8 cellular contexts compared by ENCODE assay signal in the genomic region with DNA sequence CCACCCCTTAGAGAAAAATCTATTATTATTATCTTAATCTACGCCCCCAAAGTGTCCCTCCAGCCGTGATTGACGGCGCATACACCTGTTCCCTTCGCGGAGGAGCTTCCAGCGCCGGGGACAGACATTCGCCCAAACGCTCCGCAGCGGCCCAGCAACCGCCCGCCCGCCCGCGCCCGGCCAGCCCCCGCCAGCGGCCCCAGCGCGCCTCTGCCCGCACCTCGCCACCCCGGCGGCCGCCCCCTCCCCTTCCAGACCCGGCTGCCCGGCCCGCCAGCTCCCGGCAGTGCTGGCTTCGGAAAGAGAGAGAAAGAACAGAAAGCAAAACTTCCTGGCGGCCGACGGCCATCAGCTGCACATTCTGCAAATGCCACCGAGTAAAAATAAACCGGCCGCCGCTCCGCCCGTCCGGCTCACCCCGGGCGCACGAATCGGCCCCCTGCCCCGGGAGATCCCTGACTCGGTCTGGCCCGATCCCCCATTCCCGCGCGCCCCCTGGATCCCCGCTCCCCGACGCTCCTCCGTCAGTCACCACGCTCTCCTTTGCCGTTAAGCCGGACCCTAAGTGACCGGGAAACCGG. TPM values are rescaled to one million over a fixed set of nuclear protein-coding genes. Genes with fewer than 3 reads are reported as not detected.
DNase-seq lines count a peak whose midpoint lies in the region; ATAC-seq, FAIRE-seq and TF ChIP-seq lines count a peak whose summit lies in the region.

No MANE protein-coding gene starts in this region.

- peaks cover 10 to 44% (median 32%) of the 10 kb centered on the region in 5 donors for H3K27me3 ChIP-seq in subcutaneous abdominal adipose tissue (ENCODE audit: control insufficient read depth in 5 of 5, insufficient read depth in 4 of 5, low read length in 5 of 5)

- no peaks in the 10 kb centered on the region for H3K36me3 Mint-ChIP-seq in activated T-cell treated with anti-CD3 and anti-CD28 coated beads, Interleukin-2, amount 50 U/mL, for 24 hours (ENCODE audit: low read depth)
- H3K36me3 Mint-ChIP-seq in activated T-helper 2 cell treated with anti-CD3 and anti-CD28 coated beads, Interferon-gamma antibody, Interleukin-2, Interleukin-4, amounts not matched to agents 10 μg/mL and 5 μg/mL and 100 μg/mL, durations not matched to agents 14 hours and 24 hours and 36 hours (ENCODE audit: low read depth), result no peaks in the 10 kb centered on the region

- peak overlapping the region; percentile 68 for H3K4me3 Mint-ChIP-seq in activated T-cell treated with anti-CD3 and anti-CD28 coated beads, Interleukin-2, amount 50 U/mL, for 24 hours
- peak overlapping the region; percentile 75 for H3K4me3 Mint-ChIP-seq in activated T-helper 2 cell treated with anti-CD3 and anti-CD28 coated beads, Interferon-gamma antibody, Interleukin-2, Interleukin-4, amounts not matched to agents 10 μg/mL and 5 μg/mL and 100 μg/mL, durations not matched to agents 14 hours and 24 hours and 36 hours (ENCODE audit: low read depth)

- H3K4me3 ChIP-seq in kidney (ENCODE audit: low read length in 2 of 2) (peak overlapping the region; percentile 42 to 64), subcutaneous abdominal adipose tissue (ENCODE audit: low read depth in 1 of 5, low read length in 5 of 5) (peak overlapping the region in 4 of 5 donors; percentile 49 to 63 (median 52))

- peak; percentile 38 for DNase-seq in activated T-cell treated with anti-CD3 and anti-CD28 coated beads, Interleukin-2, amount 50 U/mL, for 24 hours
- no peak for DNase-seq in activated T-cell treated with anti-CD3 and anti-CD28 coated beads, Interleukin-2, amount 50 U/mL, for 1 hour
- no peak for DNase-seq in activated T-helper 2 cell treated with anti-CD3 and anti-CD28 coated beads, Interferon-gamma antibody, Interleukin-2, Interleukin-4, amounts not matched to agents 10 μg/mL and 5 μg/mL and 100 μg/mL, durations not matched to agents 14 hours and 24 hours and 36 hours (ENCODE audit: low spot score)
- DNase-seq in kidney, result no peak
- no peak for DNase-seq in HTR-8/SVneo (ENCODE audit: insufficient read length, low spot score)
- DNase-seq in activated effector memory CD4-positive, alpha-beta T cell treated with anti-CD3 and anti-CD28 coated beads, Interleukin-2, amount 50 U/mL, for 16 hours, result no peak

- FAIRE-seq in kidney (lab: Jason Lieb, UNC), result no peak
- FAIRE-seq in HTR-8/SVneo (lab: Jason Lieb, UNC), result no peak

- H3K27ac ChIP-seq in kidney (ENCODE audit: low read depth in 2 of 2, low read length in 2 of 2) (peak overlapping the region; percentile 73 to 91), subcutaneous abdominal adipose tissue (ENCODE audit: low read depth, low read length) (no peak overlapping the region)

- H3K9ac ChIP-seq in kidney (ENCODE audit: low read length in 2 of 2) (peak overlapping the region; percentile 48 to 65), subcutaneous abdominal adipose tissue (ENCODE audit: low read length in 5 of 5) (no peak overlapping the region)

- intact Hi-C loops in activated T-helper 2 cell treated with anti-CD3 and anti-CD28 coated beads, Interferon-gamma antibody, Interleukin-2, Interleukin-4, amounts not matched to agents 10 μg/mL and 5 μg/mL and 100 μg/mL, durations not matched to agents 14 hours and 24 hours and 36 hours (cut with micrococcal nuclease), result loop anchor here (5.0 to 10.0 kb wide), 4 partner anchors 72 to 280 kb away; no protein-coding TSS in a partner anchor
- intact Hi-C loops in kidney (cut with DNase I), result no loop called here

- no peaks in the 10 kb centered on the region for H3K9me3 Mint-ChIP-seq in activated T-cell treated with anti-CD3 and anti-CD28 coated beads, Interleukin-2, amount 50 U/mL, for 24 hours
- no peaks in the 10 kb centered on the region for H3K9me3 Mint-ChIP-seq in activated T-helper 2 cell treated with anti-CD3 and anti-CD28 coated beads, Interferon-gamma antibody, Interleukin-2, Interleukin-4, amounts not matched to agents 10 μg/mL and 5 μg/mL and 100 μg/mL, durations not matched to agents 14 hours and 24 hours and 36 hours

- no peak for TF ChIP-seq CTCF in kidney (IDR thresholded peaks at IDR 0.05; ENCODE audit: borderline replicate concordance, extremely low read depth, insufficient read depth)

- no peak overlapping the region for H3K27ac Mint-ChIP-seq in activated T-cell treated with anti-CD3 and anti-CD28 coated beads, Interleukin-2, amount 50 U/mL, for 24 hours
- H3K27ac Mint-ChIP-seq in activated T-helper 2 cell treated with anti-CD3 and anti-CD28 coated beads, Interferon-gamma antibody, Interleukin-2, Interleukin-4, amounts not matched to agents 10 μg/mL and 5 μg/mL and 100 μg/mL, durations not matched to agents 14 hours and 24 hours and 36 hours, result no peak overlapping the region

- H3K9me3 ChIP-seq in kidney (ENCODE audit: control insufficient read depth in 1 of 2, low read length in 2 of 2) (no peaks in the 10 kb centered on the region), subcutaneous abdominal adipose tissue (ENCODE audit: control insufficient read depth in 5 of 5, low read length in 5 of 5) (no peaks in the 10 kb centered on the region)

- peaks cover 63% of the 10 kb centered on the region for H3K27me3 Mint-ChIP-seq in activated T-cell treated with anti-CD3 and anti-CD28 coated beads, Interleukin-2, amount 50 U/mL, for 24 hours
- peaks cover 53% of the 10 kb centered on the region for H3K27me3 Mint-ChIP-seq in activated T-helper 2 cell treated with anti-CD3 and anti-CD28 coated beads, Interferon-gamma antibody, Interleukin-2, Interleukin-4, amounts not matched to agents 10 μg/mL and 5 μg/mL and 100 μg/mL, durations not matched to agents 14 hours and 24 hours and 36 hours (ENCODE audit: low read depth)

- no peaks in the 10 kb centered on the region for H3K36me3 ChIP-seq in kidney (ENCODE audit: control insufficient read depth in 1 of 2, insufficient read depth in 2 of 2, low read length in 2 of 2)
- no peaks in the 10 kb centered on the region for H3K36me3 ChIP-seq in subcutaneous abdominal adipose tissue (ENCODE audit: control insufficient read depth in 5 of 5, insufficient read depth in 5 of 5, low read length in 5 of 5)

- no peak for ATAC-seq in HG03565 (IDR thresholded peaks at IDR 0.05; ENCODE audit: unreplicated experiment)

- H3K4me1 ChIP-seq in kidney (ENCODE audit: control insufficient read depth in 1 of 2, insufficient read depth in 1 of 2, low read depth in 1 of 2, low read length in 2 of 2) (peaks cover 0 to 5% of the 10 kb centered on the region in 2 donors), subcutaneous abdominal adipose tissue (ENCODE audit: control insufficient read depth in 5 of 5, insufficient read depth in 5 of 5, low read length in 5 of 5) (peaks cover 0 to 33% (median 25%) of the 10 kb centered on the region in 5 donors)

- H3K4me1 Mint-ChIP-seq in activated T-cell treated with anti-CD3 and anti-CD28 coated beads, Interleukin-2, amount 50 U/mL, for 24 hours (ENCODE audit: low read depth), result peaks cover 14% of the 10 kb centered on the region
- peaks cover 9% of the 10 kb centered on the region for H3K4me1 Mint-ChIP-seq in activated T-helper 2 cell treated with anti-CD3 and anti-CD28 coated beads, Interferon-gamma antibody, Interleukin-2, Interleukin-4, amounts not matched to agents 10 μg/mL and 5 μg/mL and 100 μg/mL, durations not matched to agents 14 hours and 24 hours and 36 hours (ENCODE audit: low read depth)

RNA-seq across cellular contexts. Expression of gene CASZ1, which starts 1.6 kb away (rescaled TPM):
- total RNA-seq in activated T-helper 2 cell treated with anti-CD3 and anti-CD28 coated beads, Interferon-gamma antibody, Interleukin-2, Interleukin-4, amounts not matched to agents 10 μg/mL and 5 μg/mL and 100 μg/mL, durations not matched to agents 14 hours and 24 hours and 36 hours, result 8.6 and 9.9 TPM in 2 replicates
- total RNA-seq in kidney, result 33.0 TPM
- 10.1 TPM for polyA plus RNA-seq in kidney (ENCODE audit: insufficient read depth, low read depth, low replicate concordance)

Comparison
In these comparisons a context has a peak if more than half of its experiments do, and no peak if none do; other contexts are left out.
1. H3K9ac ChIP-seq: peak in kidney (2 of 2); none in subcutaneous abdominal adipose tissue (0 of 5).